ENCODE assay signal across 9 cellular contexts in the genomic region with DNA sequence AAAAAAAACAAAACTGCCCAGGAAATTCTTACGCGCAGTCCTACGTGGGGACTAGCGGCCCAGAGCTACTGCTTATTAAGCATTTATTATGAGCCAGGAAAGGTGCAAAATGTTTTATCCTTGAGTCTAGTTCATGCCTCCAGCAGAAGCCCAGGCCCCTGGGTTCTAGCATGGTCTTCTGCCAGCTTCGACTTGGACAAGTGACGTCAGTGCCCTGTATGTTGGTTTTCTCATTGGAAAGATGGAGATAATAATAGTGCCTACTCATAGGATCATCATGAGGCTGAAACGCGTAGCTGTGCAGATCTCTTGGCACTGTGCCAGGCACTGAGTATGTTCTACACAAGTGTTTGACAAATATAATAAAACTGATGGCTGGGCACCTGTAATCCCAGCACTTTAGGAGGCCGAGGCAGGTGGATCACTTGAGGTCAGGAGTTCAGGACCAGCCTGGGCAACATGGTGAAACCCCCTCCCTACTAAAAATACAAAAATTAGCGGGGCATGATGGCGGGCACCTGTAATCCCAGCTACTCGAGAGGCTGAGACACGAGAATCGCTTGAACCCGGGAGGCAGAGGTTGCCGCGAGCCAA. TPM values are rescaled to one million over a fixed set of nuclear protein-coding genes. Genes with fewer than 3 reads are reported as not detected.
DNase-seq lines count a peak whose midpoint lies in the region; ATAC-seq and TF ChIP-seq lines count a peak whose summit lies in the region.
"Had no signal": no experiment of that assay in that cellular context is flagged by ENCODE, and none has a peak within 500 bp of the region (broad histone marks: within the 10 kb centered on the region; RNA-seq: fewer than 3 reads in every experiment).

No MANE protein-coding gene starts in this region.

- WGBS in aorta, 2 donors = 63 to 64% methylated on average over 17 of the region's 17 CpGs

- no peaks in the 10 kb centered on the region for H3K9me3 ChIP-seq in aorta (ENCODE audit: control insufficient read depth, low read length)

- TF ChIP-seq CTCF in fibroblast of villous mesenchyme (IDR thresholded peaks at IDR 0.05; ENCODE audit: insufficient read depth, low read depth, low read length) = no peak

- H3K36me3 Mint-ChIP-seq in natural killer cell treated with Interleukin-12 subunit alpha and Interleukin-12 subunit beta and Interleukin-15 and Interleukin-18, amount 100 ng/mL, for 72 hours = no peaks in the 10 kb centered on the region
- no peaks in the 10 kb centered on the region for H3K36me3 Mint-ChIP-seq in activated naive CD4-positive, alpha-beta T cell treated with anti-CD3 and anti-CD28 coated beads for 36 hours (ENCODE audit: low read depth)

- no peak overlapping the region for H3K27ac ChIP-seq in aorta (ENCODE audit: low read depth in 1 of 2, low read length in 2 of 2)

- no peak overlapping the region for H3K4me3 ChIP-seq in fibroblast of villous mesenchyme (ENCODE audit: low read depth, low read length)
- no peak overlapping the region for H3K4me3 ChIP-seq in aorta (ENCODE audit: low read length in 2 of 2)

- peak; percentile 97 for DNase-seq in COLO668 (lab: John Stamatoyannopoulos, UW; ENCODE audit: unreplicated experiment)
- DNase-seq in NCI-H1417 treated with DMSO at 0.1 percent for 48 hours (lab: John Stamatoyannopoulos, UW) = peak; percentile 76
- peak; percentile 74 for DNase-seq in RPMI7951 (ENCODE audit: low read depth)
- DNase-seq in fibroblast of villous mesenchyme (ENCODE audit: low read depth) = peak; percentile 50
- no peak for DNase-seq in aorta
- DNase-seq in natural killer cell treated with Interleukin-12 subunit alpha and Interleukin-12 subunit beta and Interleukin-15 and Interleukin-18, amount 100 ng/mL, for 72 hours (ENCODE audit: low spot score) = no peak
- no peak for DNase-seq in activated naive CD4-positive, alpha-beta T cell treated with anti-CD3 and anti-CD28 coated beads for 36 hours

- H3K4me3 Mint-ChIP-seq in natural killer cell treated with Interleukin-12 subunit alpha and Interleukin-12 subunit beta and Interleukin-15 and Interleukin-18, amount 100 ng/mL, for 72 hours = no peak overlapping the region
- H3K4me3 Mint-ChIP-seq in activated naive CD4-positive, alpha-beta T cell treated with anti-CD3 and anti-CD28 coated beads for 36 hours = no peak overlapping the region

- ATAC-seq in GM21367 (IDR thresholded peaks at IDR 0.05; ENCODE audit: unreplicated experiment) (no peak), aorta (ENCODE audit: low FRiP score) (no peak)
- no peak for ATAC-seq in natural killer cell treated with Interleukin-12 subunit alpha and Interleukin-12 subunit beta and Interleukin-15 and Interleukin-18, amount 100 ng/mL, for 72 hours

- no peaks in the 10 kb centered on the region for H3K27me3 Mint-ChIP-seq in natural killer cell treated with Interleukin-12 subunit alpha and Interleukin-12 subunit beta and Interleukin-15 and Interleukin-18, amount 100 ng/mL, for 72 hours
- H3K27me3 Mint-ChIP-seq in activated naive CD4-positive, alpha-beta T cell treated with anti-CD3 and anti-CD28 coated beads for 36 hours (ENCODE audit: low read depth) = no peaks in the 10 kb centered on the region

- H3K27me3 ChIP-seq in aorta (ENCODE audit: control insufficient read depth in 1 of 2, insufficient read depth in 2 of 2, low read length in 1 of 2) = no peaks in the 10 kb centered on the region

- intact Hi-C loops in aorta (cut with DNase I) = no loop called here
- intact Hi-C loops in activated naive CD4-positive, alpha-beta T cell treated with anti-CD3 and anti-CD28 coated beads for 36 hours (cut with micrococcal nuclease) = no loop called here

- H3K36me3 ChIP-seq in aorta (ENCODE audit: control insufficient read depth in 1 of 2, insufficient read depth in 2 of 2, low read length in 1 of 2) = no peaks in the 10 kb centered on the region

- CTCF ChIA-PET in activated naive CD4-positive, alpha-beta T cell treated with anti-CD3 and anti-CD28 coated beads for 36 hours (lab: Charles Lee) = interaction anchor here (0.6 to 0.9 kb wide), 2 partner anchors 45 to 1271 kb away, joined by 3 read pairs; no protein-coding TSS in a partner anchor

- H3K27ac Mint-ChIP-seq in natural killer cell treated with Interleukin-12 subunit alpha and Interleukin-12 subunit beta and Interleukin-15 and Interleukin-18, amount 100 ng/mL, for 72 hours = no peak overlapping the region
- H3K27ac Mint-ChIP-seq in activated naive CD4-positive, alpha-beta T cell treated with anti-CD3 and anti-CD28 coated beads for 36 hours = no peak overlapping the region

- no peaks in the 10 kb centered on the region for H3K9me3 Mint-ChIP-seq in natural killer cell treated with Interleukin-12 subunit alpha and Interleukin-12 subunit beta and Interleukin-15 and Interleukin-18, amount 100 ng/mL, for 72 hours
- H3K9me3 Mint-ChIP-seq in activated naive CD4-positive, alpha-beta T cell treated with anti-CD3 and anti-CD28 coated beads for 36 hours = no peaks in the 10 kb centered on the region

- H3K4me1 Mint-ChIP-seq in natural killer cell treated with Interleukin-12 subunit alpha and Interleukin-12 subunit beta and Interleukin-15 and Interleukin-18, amount 100 ng/mL, for 72 hours (ENCODE audit: low read depth in 2 of 2) = no peaks in the 10 kb centered on the region
- peaks cover 1% of the 10 kb centered on the region for H3K4me1 Mint-ChIP-seq in activated naive CD4-positive, alpha-beta T cell treated with anti-CD3 and anti-CD28 coated beads for 36 hours (ENCODE audit: low read depth)

- H3K4me1 ChIP-seq in aorta (ENCODE audit: control insufficient read depth in 1 of 2, insufficient read depth in 2 of 2, low read length in 2 of 2) = no peaks in the 10 kb centered on the region

RNA-seq across cellular contexts. Expression of a gene that starts 12.4 kb away (rescaled TPM):
- total RNA-seq in RPMI7951 (2014; rRNA removed; shearing (Covaris generic)) = 0.39 TPM in 1 of 2 replicates, not detected in the other
- total RNA-seq in fibroblast of villous mesenchyme (under 0.01 TPM in 1 of 2 replicates, not detected in the other), aorta (not detected)
- 1 to 10 TPM in 1 of 2 donors, not detected in 1; 2.1 TPM for polyA plus RNA-seq in aorta
- total RNA-seq in natural killer cell treated with Interleukin-12 subunit alpha and Interleukin-12 subunit beta and Interleukin-15 and Interleukin-18, amount 100 ng/mL, for 72 hours = not detected
- total RNA-seq in activated naive CD4-positive, alpha-beta T cell treated with anti-CD3 and anti-CD28 coated beads for 36 hours = not detected
- total RNA-seq: liver had no signal

RNA-seq across cellular contexts. Expression of a gene that starts 28.0 kb away (rescaled TPM):
- total RNA-seq in RPMI7951 (2014; rRNA removed; shearing (Covaris generic)) = not detected in 2 replicates
- 0.32 and 0.43 TPM in 2 replicates for total RNA-seq in fibroblast of villous mesenchyme
- 1 to 10 TPM in 1 of 2 donors, under 1 TPM in 1; 0.71 to 4.2 TPM for total RNA-seq in aorta
- 1 to 10 TPM in 1 of 2 donors, under 1 TPM in 1; 0.51 to 1.3 TPM for polyA plus RNA-seq in aorta
- 1 to 10 TPM in 1 of 2 donors, under 1 TPM in 1; 0.40 to 1.3 TPM for total RNA-seq in natural killer cell treated with Interleukin-12 subunit alpha and Interleukin-12 subunit beta and Interleukin-15 and Interleukin-18, amount 100 ng/mL, for 72 hours
- 1 to 10 TPM; 2.3 to 2.6 TPM for total RNA-seq in activated naive CD4-positive, alpha-beta T cell treated with anti-CD3 and anti-CD28 coated beads for 36 hours

Comparison
In these comparisons a context has a peak if more than half of its experiments do, and no peak if none do; other contexts are left out.
1. DNase-seq: peak in COLO668 (single experiment), NCI-H1417 treated with DMSO at 0.1 percent for 48 hours (single experiment), RPMI7951 (single experiment) and fibroblast of villous mesenchyme (single experiment); none in aorta (0 of 2), natural killer cell treated with Interleukin-12 subunit alpha and Interleukin-12 subunit beta and Interleukin-15 and Interleukin-18, amount 100 ng/mL, for 72 hours (single experiment) and activated naive CD4-positive, alpha-beta T cell treated with anti-CD3 and anti-CD28 coated beads for 36 hours (single experiment).